ENCODE assay signal across 8 cellular contexts in genomic region chr16:31458073-31458834, GRCh38. TPM values are rescaled to one million over a fixed set of nuclear protein-coding genes. Genes with fewer than 3 reads are reported as not detected.
DNase-seq lines count a peak whose midpoint lies in the region; ATAC-seq and TF ChIP-seq lines count a peak whose summit lies in the region.

No MANE protein-coding gene starts in this region.

- peaks cover 59% of the 10 kb centered on the region for H3K79me2 ChIP-seq in Loucy (ENCODE audit: insufficient read depth, low read length)

- no peaks in the 10 kb centered on the region for H3K27me3 Mint-ChIP-seq in CD4-positive, alpha-beta T cell
- H3K27me3 Mint-ChIP-seq in WTC11 (ENCODE audit: low read depth): no peaks in the 10 kb centered on the region

- H3K9ac ChIP-seq in Loucy (ENCODE audit: low read depth, low read length, poor library complexity, severe bottlenecking): peak overlapping the region; percentile 94

- no peaks in the 10 kb centered on the region for H3K27me3 ChIP-seq in CD4-positive, alpha-beta T cell (ENCODE audit: control insufficient read depth, insufficient read depth, low read length)
- H3K27me3 ChIP-seq in Loucy (ENCODE audit: insufficient read depth, low read length, poor library complexity, severe bottlenecking): no peaks in the 10 kb centered on the region

- CTCF ChIA-PET in CD4-positive, alpha-beta T cell (lab: Charles Lee): interaction anchor here (0.5 to 6.2 kb wide), 4 partner anchors 29 to 411 kb away, joined by 3 to 27 read pairs (median 6); no protein-coding TSS in a partner anchor
- CTCF ChIA-PET in WTC11 (lab: Charles Lee): interaction anchor here (0.7 to 12.2 kb wide), 17 partner anchors 14 to 473 kb away, joined by 3 to 221 read pairs (median 7); partner anchors contain the start of genes HSD3B7, SLC5A2, TGFB1I1 and ZNF267

- intact Hi-C loops in CD4-positive, alpha-beta T cell (cut with DNase I, micrococcal nuclease): loop anchor here (2.0 to 5.0 kb wide), 6 partner anchors 19 to 409 kb away; partner anchors contain the start of genes RUSF1 (in 1 of the 2), ZNF646 (in 1 of the 2) and ZNF668 (in 1 of the 2)

- TF ChIP-seq CTCF in CD4-positive, alpha-beta T cell (IDR thresholded peaks at IDR 0.05): no peak
- peak; percentile 54 for TF ChIP-seq CTCF in Loucy (conservative IDR thresholded peaks at IDR 0.05; ENCODE audit: low read length)
- TF ChIP-seq CTCF in WTC11 (IDR thresholded peaks at IDR 0.05): no peak
- no peak for TF ChIP-seq CTCF in coronary artery (IDR thresholded peaks at IDR 0.05)

- peaks cover 42% of the 10 kb centered on the region for H3K4me1 ChIP-seq in Loucy (ENCODE audit: insufficient read depth, low read length, poor library complexity, severe bottlenecking)

- peak overlapping the region; percentile 94 for H3K4me3 Mint-ChIP-seq in CD4-positive, alpha-beta T cell
- peak overlapping the region; percentile 85 for H3K4me3 Mint-ChIP-seq in WTC11

- no peaks in the 10 kb centered on the region for H3K9me3 Mint-ChIP-seq in CD4-positive, alpha-beta T cell
- no peaks in the 10 kb centered on the region for H3K9me3 Mint-ChIP-seq in WTC11

- peaks cover 56% of the 10 kb centered on the region for H3K4me1 Mint-ChIP-seq in CD4-positive, alpha-beta T cell (ENCODE audit: low read depth)
- peaks cover 37% of the 10 kb centered on the region for H3K4me1 Mint-ChIP-seq in WTC11

- H2AFZ ChIP-seq in Loucy (ENCODE audit: low read length): 0 out of 2 replicates have a peak overlapping the region, but pooled peaks have one; percentile 65

- H3K36me3 Mint-ChIP-seq in CD4-positive, alpha-beta T cell (ENCODE audit: low read depth): peaks cover 19% of the 10 kb centered on the region
- 0 out of 2 replicates have a peak, but pooled peaks cover 4% of the 10 kb centered on the region for H3K36me3 Mint-ChIP-seq in WTC11

- peaks cover 14% of the 10 kb centered on the region; the same call in 1 of the 2 replicates for H3K36me3 ChIP-seq in Loucy (ENCODE audit: insufficient read depth, low read length)

- H3K27ac ChIP-seq in CD4-positive, alpha-beta T cell (ENCODE audit: low read depth, low read length): peak overlapping the region; percentile 98
- peak overlapping the region; percentile 90 to 98 for H3K27ac ChIP-seq in coronary artery

- H3K4me2 ChIP-seq in Loucy (ENCODE audit: low read depth, low read length, poor library complexity, severe bottlenecking): peak overlapping the region; percentile 84

- H3K9me3 ChIP-seq in CD4-positive, alpha-beta T cell (ENCODE audit: control insufficient read depth, low read length): no peaks in the 10 kb centered on the region
- H3K9me3 ChIP-seq in Loucy (ENCODE audit: insufficient read depth, low read depth, low read length): no peaks in the 10 kb centered on the region

- H3K27ac Mint-ChIP-seq in CD4-positive, alpha-beta T cell: peak overlapping the region; percentile 98
- H3K27ac Mint-ChIP-seq in WTC11: peak overlapping the region; percentile 79

- peaks cover 43% of the 10 kb centered on the region for H4K20me1 ChIP-seq in Loucy (ENCODE audit: insufficient read depth, low read length, poor library complexity, severe bottlenecking)

- ATAC-seq in CD4-positive, alpha-beta T cell (ENCODE audit: poor library complexity): peak; percentile 19
- ATAC-seq in GM19452 (IDR thresholded peaks at IDR 0.05; ENCODE audit: unreplicated experiment) (peak; percentile 12), WTC11 (peak; percentile 4)

- DNase-seq in CD4-positive, alpha-beta T cell: peak; percentile 18 to 59 (median 40)
- peak; percentile 52 for DNase-seq in WTC11 (ENCODE audit: low spot score)
- no peak for DNase-seq in coronary artery (ENCODE audit: low spot score)
- peak; percentile 60 to 62 for DNase-seq in lung microvascular endothelial cell (ENCODE audit: low read depth in 2 of 2)
- peak; percentile 52 for DNase-seq in stimulated activated naive CD4-positive, alpha-beta T cell treated with Interleukin-2 at 50 U/mL for 16 hours (lab: John Stamatoyannopoulos, UW)
- DNase-seq in iPS-NIHi7 (ENCODE audit: extremely low spot score): no peak

- H3F3A ChIP-seq in Loucy (ENCODE audit: low read depth): peaks cover 6% of the 10 kb centered on the region

- no peaks in the 10 kb centered on the region for H3K9me2 ChIP-seq in Loucy (replicated peaks; ENCODE audit: low read depth, low read length)

- H3K4me3 ChIP-seq in Loucy (ENCODE audit: low read length, poor library complexity, severe bottlenecking) (peak overlapping the region; percentile 94), coronary artery (peak overlapping the region; percentile 77)

- POLR2A ChIA-PET in CD4-positive, alpha-beta T cell (lab: Charles Lee): interaction anchor here (0.6 to 4.4 kb wide), 18 partner anchors 14 to 461 kb away, joined by 3 to 69 read pairs (median 12); partner anchors contain the start of genes FUS, KAT8, PYCARD and RUSF1
- POLR2A ChIA-PET in WTC11 (lab: Charles Lee): interaction anchor here (0.7 to 3.4 kb wide), 5 partner anchors 16 to 475 kb away, joined by 3 to 13 read pairs (median 6); partner anchors contain the start of genes ZNF267 and ZNF843

TF ChIP-seq in WTC11, 78 proteins besides CTCF, POLR2A, EP300 and RAD21 (continues in another document):
- TF ChIP-seq ZNF281 (CRISPR knock-in tag; IDR thresholded peaks at IDR 0.05) (no peak), RELA (CRISPR knock-in tag; IDR thresholded peaks at IDR 0.05; ENCODE audit: borderline replicate concordance) (no peak), MXD4 (CRISPR knock-in tag; IDR thresholded peaks at IDR 0.05; ENCODE audit: borderline replicate concordance) (no peak), JUN (CRISPR knock-in tag; IDR thresholded peaks at IDR 0.05) (peak; percentile 13; the same call in 1 of the 2 replicates), ZNF671 (CRISPR knock-in tag; IDR thresholded peaks at IDR 0.05) (no peak), ZNF512 (CRISPR knock-in tag; IDR thresholded peaks at IDR 0.05; ENCODE audit: borderline replicate concordance) (no peak), IRF2 (CRISPR knock-in tag; IDR thresholded peaks at IDR 0.05; ENCODE audit: borderline replicate concordance, low read depth) (no peak), GABPB1 (CRISPR knock-in tag; IDR thresholded peaks at IDR 0.05) (peak; percentile 40; the same call in 1 of the 2 replicates), JAZF1 (CRISPR knock-in tag; IDR thresholded peaks at IDR 0.05) (no peak)
- TF ChIP-seq, protein P1, sequence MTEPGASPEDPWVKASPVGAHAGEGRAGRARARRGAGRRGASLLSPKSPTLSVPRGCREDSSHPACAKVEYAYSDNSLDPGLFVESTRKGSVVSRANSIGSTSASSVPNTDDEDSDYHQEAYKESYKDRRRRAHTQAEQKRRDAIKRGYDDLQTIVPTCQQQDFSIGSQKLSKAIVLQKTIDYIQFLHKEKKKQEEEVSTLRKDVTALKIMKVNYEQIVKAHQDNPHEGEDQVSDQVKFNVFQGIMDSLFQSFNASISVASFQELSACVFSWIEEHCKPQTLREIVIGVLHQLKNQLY (CRISPR knock-in tag; IDR thresholded peaks at IDR 0.05): no peak
- TF ChIP-seq, protein P2, sequence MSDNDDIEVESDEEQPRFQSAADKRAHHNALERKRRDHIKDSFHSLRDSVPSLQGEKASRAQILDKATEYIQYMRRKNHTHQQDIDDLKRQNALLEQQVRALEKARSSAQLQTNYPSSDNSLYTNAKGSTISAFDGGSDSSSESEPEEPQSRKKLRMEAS (CRISPR knock-in tag; IDR thresholded peaks at IDR 0.05): 0 out of 2 replicates have a peak, but pooled peaks have one; percentile 29

RNA-seq across cellular contexts. Expression of gene ARMC5, which starts 1.0 kb away (rescaled TPM):
- 10 to 100 TPM in 1 of 2 experiments, 1 to 10 TPM in 1; 8.5 to 10.8 TPM for total RNA-seq in CD4-positive, alpha-beta T cell
- total RNA-seq in WTC11 (2021): 11.3 to 13.2 TPM (median 13.0 TPM) in 3 replicates
- 8.7 and 17.3 TPM in 2 replicates for total RNA-seq in lung microvascular endothelial cell

RNA-seq across cellular contexts. Expression of gene TGFB1I1, which starts 13.7 kb away (rescaled TPM):
- under 1 TPM; 0.36 to 0.42 TPM for total RNA-seq in CD4-positive, alpha-beta T cell
- total RNA-seq in WTC11 (2021) (4.3 to 5.3 TPM (median 4.6 TPM) in 3 replicates), lung microvascular endothelial cell (27.9 and 29.4 TPM in 2 replicates)

RNA-seq across cellular contexts. Expression of gene ZNF843, which starts 15.7 kb away (rescaled TPM):
- under 1 TPM in 1 of 2 experiments, not detected in 1; 0.16 TPM for total RNA-seq in CD4-positive, alpha-beta T cell
- total RNA-seq in WTC11 (2021) (0.48 to 0.71 TPM (median 0.50 TPM) in 3 replicates), lung microvascular endothelial cell (under 0.01 and 0.20 TPM in 2 replicates)

RNA-seq across cellular contexts. Expression of gene SLC5A2, which starts 24.7 kb away (rescaled TPM):
- total RNA-seq in CD4-positive, alpha-beta T cell: 1 to 10 TPM; 4.1 to 5.3 TPM
- total RNA-seq in WTC11 (2021): 0.83 to 1.7 TPM (median 1.1 TPM) in 3 replicates
- not detected in 2 replicates for total RNA-seq in lung microvascular endothelial cell

RNA-seq across cellular contexts. Expression of gene COX6A2, which starts 30.1 kb away (rescaled TPM):
- not detected for total RNA-seq in CD4-positive, alpha-beta T cell
- total RNA-seq in WTC11 (2021) (0.48 to 1.0 TPM in 2 of 3 replicates, not detected in the other), lung microvascular endothelial cell (not detected in 2 replicates)

Comparison
In these comparisons a context has a peak if more than half of its experiments do, and no peak if none do; other contexts are left out.
1. DNase-seq: peak in CD4-positive, alpha-beta T cell (10 of 10), WTC11 (single experiment), lung microvascular endothelial cell (2 of 2) and stimulated activated naive CD4-positive, alpha-beta T cell treated with Interleukin-2 at 50 U/mL for 16 hours (single experiment); none in coronary artery (single experiment) and iPS-NIHi7 (single experiment).
2. Peak in every context shown above with its lines, with median percentiles within 50 percentile points of each other: ATAC-seq.